In genomic region chr10:80406249-80406648, GRCh38 we compare ENCODE assay signal across 1 cellular context.
TF ChIP-seq lines count a peak whose summit lies in the region.

No MANE protein-coding gene starts in this region.

TF ChIP-seq in endothelial cell of umbilical vein, 7 proteins besides CTCF, POLR2A, EP300 and RAD21:
- TF ChIP-seq GATA2 (IDR thresholded peaks at IDR 0.05; ENCODE audit: insufficient read depth, insufficient read length, low read depth, low read length) (no peak), EZH2 (IDR thresholded peaks at IDR 0.05; ENCODE audit: borderline replicate concordance, low read depth, low read length, severe bottlenecking) (no peak), MAX (IDR thresholded peaks at IDR 0.05; ENCODE audit: insufficient read depth, insufficient read length) (no peak), FOS (IDR thresholded peaks at IDR 0.05; ENCODE audit: borderline replicate concordance, insufficient read depth, low read length) (no peak), MYC (IDR thresholded peaks at IDR 0.05; ENCODE audit: low read depth, low read length) (no peak), POLR2AphosphoS5 (IDR thresholded peaks at IDR 0.05; ENCODE audit: insufficient read depth, low read depth, low read length) (no peak), JUN (IDR thresholded peaks at IDR 0.05; ENCODE audit: borderline replicate concordance, insufficient read depth, insufficient read length, low read depth) (no peak)
